ENCODE assay signal across 8 cellular contexts in the genomic region with DNA sequence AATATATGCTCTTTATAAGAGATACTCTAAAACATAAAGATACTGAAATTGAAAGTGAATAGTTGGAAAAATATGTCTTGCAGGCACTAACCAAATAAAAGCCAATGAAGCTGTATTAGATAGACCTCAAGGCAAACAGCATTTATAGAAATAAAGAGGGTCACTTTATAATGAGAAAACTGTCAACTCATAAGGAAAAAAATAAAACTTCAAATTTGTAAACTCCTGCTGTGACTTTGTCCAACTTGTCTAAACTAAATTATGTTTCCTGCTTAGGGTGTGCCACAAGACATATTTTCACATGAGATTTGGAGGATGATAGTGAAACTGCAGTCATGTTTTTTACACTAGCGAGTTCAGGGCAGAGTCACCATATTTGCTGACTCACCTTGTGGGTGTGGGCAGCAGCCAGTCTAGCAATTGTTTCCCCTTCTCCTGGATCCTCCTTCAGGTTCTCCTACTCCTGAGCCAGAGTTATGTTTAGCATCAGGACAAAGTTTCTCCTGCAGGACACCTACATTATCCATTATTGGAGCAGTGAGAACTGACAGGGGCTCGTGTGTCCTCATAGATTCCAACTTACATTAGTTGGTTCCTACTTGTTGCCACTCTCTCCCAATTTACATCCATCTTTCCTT. TPM values are rescaled to one million over a fixed set of nuclear protein-coding genes. Genes with fewer than 3 reads are reported as not detected.
DNase-seq lines count a peak whose midpoint lies in the region; ATAC-seq and TF ChIP-seq lines count a peak whose summit lies in the region.

No MANE protein-coding gene starts in this region.

- H3K9me3 Mint-ChIP-seq in GM23338, result no peaks in the 10 kb centered on the region

- CTCF ChIA-PET in PC-3 (lab: Charles Lee), result interaction anchor here (0.7 kb wide), 1 partner anchor 418 kb away, joined by 3 read pairs; no protein-coding TSS in a partner anchor

- BruUV-seq in PC-3 (replicated peaks; lab: Mats Ljungman, UMichigan), result no TSS peak

- 0 out of 2 replicates have a peak overlapping the region, but pooled peaks have one; percentile 15 for H3K9ac ChIP-seq in ES-I3 (ENCODE audit: low read depth, low read length)
- peak overlapping the region; percentile 13; the same call in 1 of the 2 replicates for H3K9ac ChIP-seq in PC-3 (ENCODE audit: low read length)

- peak overlapping the region; percentile 93 for H3K27ac Mint-ChIP-seq in GM23338

- no peak for DNase-seq in GM23338 (ENCODE audit: low spot score)
- DNase-seq in PC-3, result peak; percentile 72
- peak; percentile 79 for DNase-seq in epithelial cell of esophagus (ENCODE audit: low read depth)
- no peak for DNase-seq in HuH-7.5 (ENCODE audit: low spot score)
- DNase-seq in cortex of kidney (lab: John Stamatoyannopoulos, UW), result no peak
- DNase-seq in NCI-H187 (lab: John Stamatoyannopoulos, UW), result no peak
- DNase-seq in DMS 273 (lab: John Stamatoyannopoulos, UW; ENCODE audit: unreplicated experiment), result no peak

- H2AFZ ChIP-seq in GM23338, result peak overlapping the region; percentile 30; the same call in 1 of the 2 replicates
- peak overlapping the region; percentile 76 for H2AFZ ChIP-seq in PC-3 (ENCODE audit: low read length)

- TF ChIP-seq CTCF in GM23338 (conservative IDR thresholded peaks at IDR 0.05; ENCODE audit: low read depth in 2 of 2), result no peak
- TF ChIP-seq CTCF in PC-3 (conservative IDR thresholded peaks at IDR 0.05; ENCODE audit: low read depth, low read length), result no peak
- TF ChIP-seq CTCF in epithelial cell of esophagus (IDR thresholded peaks at IDR 0.05; ENCODE audit: insufficient read depth, low read depth, low read length, missing control alignments), result no peak

- H3K4me1 Mint-ChIP-seq in GM23338, result peaks cover 8% of the 10 kb centered on the region; the same call in 2 of the 3 replicates

- intact Hi-C loops in PC-3 (cut with micrococcal nuclease), result loop anchor here (1.0 kb wide), 1 partner anchor 47 kb away; a partner anchor contains a TSS

- H3K4me1 ChIP-seq in ES-I3 (ENCODE audit: insufficient read depth, low read length) (peaks cover 8% of the 10 kb centered on the region), GM23338 (ENCODE audit: insufficient read depth) (no peaks in the 10 kb centered on the region), PC-3 (ENCODE audit: insufficient read depth, low read length) (peaks cover 14% of the 10 kb centered on the region)

- no peaks in the 10 kb centered on the region for H3K9me3 ChIP-seq in ES-I3 (ENCODE audit: control insufficient read depth, insufficient read depth, low read length)
- no peaks in the 10 kb centered on the region for H3K9me3 ChIP-seq in PC-3 (ENCODE audit: low read length)

- H3K36me3 ChIP-seq in ES-I3 (ENCODE audit: insufficient read depth, low read length) (no peaks in the 10 kb centered on the region), GM23338 (ENCODE audit: insufficient read depth) (no peaks in the 10 kb centered on the region), PC-3 (ENCODE audit: low read depth, low read length) (no peaks in the 10 kb centered on the region)

- H3K79me2 ChIP-seq in GM23338 (replicated peaks; ENCODE audit: insufficient read depth), result no peaks in the 10 kb centered on the region
- no peaks in the 10 kb centered on the region for H3K79me2 ChIP-seq in PC-3 (ENCODE audit: low read length)

- H3K4me3 ChIP-seq in GM23338 (no peak overlapping the region), PC-3 (ENCODE audit: low read length) (peak overlapping the region; percentile 60), epithelial cell of esophagus (ENCODE audit: low read length) (no peak overlapping the region)

- H4K20me1 ChIP-seq in GM23338 (replicated peaks; ENCODE audit: insufficient read depth), result no peaks in the 10 kb centered on the region
- no peaks in the 10 kb centered on the region for H4K20me1 ChIP-seq in PC-3 (ENCODE audit: low read length)

- H3K27ac ChIP-seq in GM23338 (ENCODE audit: low read depth) (no peak overlapping the region), PC-3 (ENCODE audit: low read length) (peak overlapping the region; percentile 43)

- H3K36me3 Mint-ChIP-seq in GM23338 (ENCODE audit: low read depth), result peaks cover under 1% of the 10 kb centered on the region; the same call in 1 of the 3 replicates

- ATAC-seq in GM23338 (no peak), PC-3 (peak; percentile 99)

- POLR2A ChIA-PET in PC-3 (lab: Charles Lee; ENCODE audit: unreplicated experiment), result interaction anchor here (0.7 to 1.0 kb wide), 2 partner anchors 47 to 568 kb away, joined by 3 to 6 read pairs; a partner anchor contains a TSS

- H3K9me2 ChIP-seq in GM23338 (ENCODE audit: insufficient read depth) (0 out of 2 replicates have a peak, but pooled peaks cover 3% of the 10 kb centered on the region), PC-3 (replicated peaks; ENCODE audit: low read length) (no peaks in the 10 kb centered on the region)

- no peaks in the 10 kb centered on the region for H3K27me3 ChIP-seq in GM23338 (ENCODE audit: insufficient read depth)
- no peaks in the 10 kb centered on the region for H3K27me3 ChIP-seq in PC-3 (ENCODE audit: low read length)

- H3F3A ChIP-seq in GM23338 (replicated peaks; ENCODE audit: low read depth) (no peaks in the 10 kb centered on the region), PC-3 (ENCODE audit: low read length, unreplicated experiment) (no peaks in the 10 kb centered on the region)

- no peak overlapping the region for H3K4me3 Mint-ChIP-seq in GM23338

- H3K4me2 ChIP-seq in GM23338, result no peak overlapping the region
- peak overlapping the region; percentile 80 for H3K4me2 ChIP-seq in PC-3 (ENCODE audit: low read length)

- no peaks in the 10 kb centered on the region for H3K27me3 Mint-ChIP-seq in GM23338 (ENCODE audit: insufficient read depth, low read depth, poor library complexity)

TF ChIP-seq in GM23338, 12 proteins besides CTCF, POLR2A, EP300 and RAD21:
- TF ChIP-seq JUNB (IDR thresholded peaks at IDR 0.05; ENCODE audit: unreplicated experiment), result no peak
- no peak for TF ChIP-seq EZH2phosphoT487 (IDR thresholded peaks at IDR 0.05; ENCODE audit: unreplicated experiment)
- TF ChIP-seq CREB1 (CRISPR knock-in tag; IDR thresholded peaks at IDR 0.05; ENCODE audit: low read depth), result no peak
- no peak for TF ChIP-seq EZH2 (IDR thresholded peaks at IDR 0.05; ENCODE audit: low read depth, unreplicated experiment)
- no peak for TF ChIP-seq NANOG (IDR thresholded peaks at IDR 0.05; ENCODE audit: borderline replicate concordance)
- no peak for TF ChIP-seq STAT1 (IDR thresholded peaks at IDR 0.05; ENCODE audit: unreplicated experiment)
- no peak for TF ChIP-seq ZNF114 (CRISPR knock-in tag; IDR thresholded peaks at IDR 0.05)

RNA-seq across cellular contexts. Expression of a gene that starts 43.8 kb away (rescaled TPM):
- total RNA-seq in GM23338 (2014; rRNA removed; shearing (Covaris generic)), result 0.28 and 0.93 TPM in 2 replicates
- 0.70 and 0.89 TPM in 2 replicates for polyA plus RNA-seq in GM23338 (2016; fragmentation: Nextera tagmentation; extraction: Ambion mirVana)
- not detected in 2 replicates for total RNA-seq in PC-3 (2014; rRNA removed)

RNA-seq across cellular contexts. Expression of a gene that starts 46.9 kb away (rescaled TPM):
- 31.5 and 32.6 TPM in 2 replicates for total RNA-seq in GM23338 (2014; rRNA removed; shearing (Covaris generic))
- polyA plus RNA-seq in GM23338 (2016; fragmentation: Nextera tagmentation; extraction: Ambion mirVana), result 36.2 and 37.9 TPM in 2 replicates
- 12.6 and 18.1 TPM in 2 replicates for total RNA-seq in PC-3 (2014; rRNA removed)

Comparison
In these comparisons a context has a peak if more than half of its experiments do, and no peak if none do; other contexts are left out.
1. DNase-seq: peak in PC-3 (single experiment) and epithelial cell of esophagus (single experiment); none in GM23338 (single experiment), HuH-7.5 (single experiment), cortex of kidney (single experiment), NCI-H187 (0 of 2) and DMS 273 (single experiment).